ENCODE assay signal across 9 cellular contexts in genomic region chr13:112067121-112067741, GRCh38. TPM values are rescaled to one million over a fixed set of nuclear protein-coding genes. Genes with fewer than 3 reads are reported as not detected.
DNase-seq lines count a peak whose midpoint lies in the region; ATAC-seq and TF ChIP-seq lines count a peak whose summit lies in the region.
"Had no signal": no experiment of that assay in that cellular context is flagged by ENCODE, and none has a peak within 500 bp of the region (broad histone marks: within the 10 kb centered on the region; RNA-seq: fewer than 3 reads in every experiment).

Gene SOX1, plus strand, starts transcription at chr13:112067149. Its CDS starts 510 bp downstream, at chr13:112067659.

- H3K79me2 ChIP-seq in parathyroid adenoma, result no peaks in the 10 kb centered on the region

- no peaks in the 10 kb centered on the region for H3K36me3 ChIP-seq in parathyroid adenoma (ENCODE audit: control insufficient read depth, insufficient read depth, low read length)

- peaks cover 55% of the 10 kb centered on the region for H3K27me3 Mint-ChIP-seq in IgD-negative memory B cell
- H3K27me3 Mint-ChIP-seq in effector memory CD8-positive, alpha-beta T cell, result peaks cover 50 to 74% of the 10 kb centered on the region in 2 donors

- no peak within 1 kb of the TSS for H3K27ac ChIP-seq in parathyroid adenoma

- DNase-seq in DMS79 treated with DMSO at 0.1 percent for 48 hours (lab: John Stamatoyannopoulos, UW) (peak; percentile 96), GF-D8 (lab: John Stamatoyannopoulos, UW) (no peak), inferior parietal cortex (ENCODE audit: extremely low spot score) (no peak), dedifferentiated amniotic fluid mesenchymal stem cell (ENCODE audit: extremely low spot score) (no peak)
- DNase-seq in effector memory CD8-positive, alpha-beta T cell, result no peak
- DNase-seq: cortex of kidney had no signal

- H3K36me3 Mint-ChIP-seq in IgD-negative memory B cell, result no peaks in the 10 kb centered on the region
- H3K36me3 Mint-ChIP-seq in effector memory CD8-positive, alpha-beta T cell (ENCODE audit: insufficient read depth), result no peaks in the 10 kb centered on the region

- no peak within 1 kb of the TSS for H3K9ac ChIP-seq in parathyroid adenoma

- peaks cover 0 to 2% (median 0%) of the 10 kb centered on the region in 3 donors for H3K4me1 Mint-ChIP-seq in IgD-negative memory B cell
- H3K4me1 Mint-ChIP-seq in effector memory CD8-positive, alpha-beta T cell (ENCODE audit: low read depth in 2 of 2), result peaks cover 0 to 3% of the 10 kb centered on the region in 2 donors

- H3K4me3 ChIP-seq in parathyroid adenoma (ENCODE audit: low read depth, low read length), result peak within 1 kb of the TSS; percentile 16

- TF ChIP-seq CTCF in parathyroid adenoma (IDR thresholded peaks at IDR 0.05), result no peak

- H3K4me2 ChIP-seq in parathyroid adenoma (ENCODE audit: low read length), result peak within 1 kb of the TSS; percentile 44

- H3K9me3 ChIP-seq in parathyroid adenoma (ENCODE audit: control insufficient read depth, low read length), result no peaks in the 10 kb centered on the region

- H3K4me3 Mint-ChIP-seq in IgD-negative memory B cell, result peak within 1 kb of the TSS in 1 of 4 donors; percentile 25
- peak within 1 kb of the TSS; percentile 4 to 46 for H3K4me3 Mint-ChIP-seq in effector memory CD8-positive, alpha-beta T cell

- peak within 1 kb of the TSS in 2 of 3 donors; percentile 31 to 63 for H3K27ac Mint-ChIP-seq in IgD-negative memory B cell
- no peak within 1 kb of the TSS for H3K27ac Mint-ChIP-seq in effector memory CD8-positive, alpha-beta T cell

- no peaks in the 10 kb centered on the region for H3K4me1 ChIP-seq in parathyroid adenoma

- no peak within 1 kb of the TSS for H2AFZ ChIP-seq in parathyroid adenoma

- H3K27me3 ChIP-seq in parathyroid adenoma (ENCODE audit: control insufficient read depth, insufficient read depth, low read length), result peaks cover 38% of the 10 kb centered on the region

- no peak for ATAC-seq in effector memory CD8-positive, alpha-beta T cell (replicated peaks)
- ATAC-seq in HG03280 (IDR thresholded peaks at IDR 0.05; ENCODE audit: unreplicated experiment), result no peak

- H3K9me3 Mint-ChIP-seq in IgD-negative memory B cell, result peaks cover 5 to 12% (median 8%) of the 10 kb centered on the region in 3 donors
- peaks cover 0 to 2% of the 10 kb centered on the region in 2 donors for H3K9me3 Mint-ChIP-seq in effector memory CD8-positive, alpha-beta T cell

RNA-seq across cellular contexts. Expression of gene SOX1, which starts in this region (rescaled TPM):
- polyA plus RNA-seq in IgD-negative memory B cell, result not detected

Comparison
In these comparisons a context has a peak if more than half of its experiments do, and no peak if none do; other contexts are left out.
1. H3K27ac Mint-ChIP-seq: peak in IgD-negative memory B cell (2 of 3); none in effector memory CD8-positive, alpha-beta T cell (0 of 2).